Comparison of ENCODE assay signal across 13 cellular contexts in the genomic region with DNA sequence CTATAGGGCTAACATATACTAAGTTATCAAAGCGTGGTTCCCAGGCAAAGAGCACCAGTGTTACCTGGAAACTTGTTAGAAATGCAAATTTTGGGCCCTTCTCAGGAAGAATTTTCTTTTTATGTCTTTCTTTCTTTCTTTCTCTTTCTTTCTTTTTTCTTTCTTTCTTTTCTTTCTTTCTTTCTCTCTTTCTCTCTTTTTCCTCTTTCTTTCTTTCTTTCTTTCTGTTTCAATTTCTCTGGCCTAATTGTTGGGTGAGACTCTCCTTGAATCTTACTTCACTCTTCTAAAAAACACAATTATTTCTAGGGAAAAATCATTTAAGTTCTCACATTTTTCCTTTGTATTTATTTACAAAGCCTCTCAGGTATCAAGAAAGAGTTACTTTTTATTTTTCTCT.
"Had no signal": no experiment of that assay in that cellular context is flagged by ENCODE, and none has a peak within 500 bp of the region (broad histone marks: within the 10 kb centered on the region; RNA-seq: fewer than 3 reads in every experiment).

No MANE protein-coding gene starts in this region.

- H3K4me3 ChIP-seq: transverse colon had no signal

- H3K27ac Mint-ChIP-seq: activated naive CD4-positive, alpha-beta T cell treated with anti-CD3 and anti-CD28 coated beads for 36 hours; brain had no signal

- ATAC-seq: left lobe of liver had no signal

- DNase-seq: activated CD4-positive, CD25-positive, alpha-beta regulatory T cell; activated naive CD4-positive, alpha-beta T cell treated with anti-CD3 and anti-CD28 coated beads for 36 hours; amygdala; cortex of kidney; effector CD8-positive, alpha-beta T cell; foreskin fibroblast; hippocampal formation; nucleus accumbens; stimulated activated CD4-positive, alpha-beta T cell treated with anti-CD3 and anti-CD28 coated beads, Interleukin-2, amount 100 ng/mL, for 48 hours; stimulated activated naive CD4-positive, alpha-beta T cell; transverse colon had no signal

- H3K36me3 Mint-ChIP-seq: brain had no signal

- H3K4me3 Mint-ChIP-seq: activated naive CD4-positive, alpha-beta T cell treated with anti-CD3 and anti-CD28 coated beads for 36 hours; brain had no signal

- H3K9me3 ChIP-seq: transverse colon had no signal

- H3K27me3 ChIP-seq: transverse colon had no signal

- H3K9me3 Mint-ChIP-seq: activated naive CD4-positive, alpha-beta T cell treated with anti-CD3 and anti-CD28 coated beads for 36 hours; brain had no signal

- H3K27ac ChIP-seq: transverse colon had no signal

- H3K36me3 ChIP-seq: transverse colon had no signal
